9 cellular contexts compared by ENCODE assay signal in genomic region chr19:2775556-2776430, GRCh38. TPM values are rescaled to one million over a fixed set of nuclear protein-coding genes. Genes with fewer than 3 reads are reported as not detected.
DNase-seq lines count a peak whose midpoint lies in the region; ATAC-seq and TF ChIP-seq lines count a peak whose summit lies in the region.
"Had no signal": no experiment of that assay in that cellular context is flagged by ENCODE, and none has a peak within 500 bp of the region (broad histone marks: within the 10 kb centered on the region; RNA-seq: fewer than 3 reads in every experiment).

No MANE protein-coding gene starts in this region.

- TF ChIP-seq CTCF in coronary artery (IDR thresholded peaks at IDR 0.05) (no peak), PC-9 (conservative IDR thresholded peaks at IDR 0.05) (no peak)

- CTCF ChIA-PET in PC-9 (lab: Charles Lee): no interaction called here

- no peaks in the 10 kb centered on the region for H3K36me3 ChIP-seq in PC-9 (ENCODE audit: low read depth)

- no peaks in the 10 kb centered on the region for H3K9me2 ChIP-seq in PC-9 (ENCODE audit: insufficient read depth)

- peaks cover 0 to 5% of the 10 kb centered on the region in 2 donors for H3K36me3 Mint-ChIP-seq in naive B cell

- H3K4me3 ChIP-seq in coronary artery: peak overlapping the region; percentile 51
- no peak overlapping the region for H3K4me3 ChIP-seq in PC-9

- H3K4me3 Mint-ChIP-seq in naive B cell: peak overlapping the region; percentile 64 to 95 (median 74)

- H3K4me1 ChIP-seq in PC-9 (replicated peaks; ENCODE audit: insufficient read depth): no peaks in the 10 kb centered on the region

- H2AFZ ChIP-seq in PC-9: no peak overlapping the region

- intact Hi-C loops in PC-9 (cut with micrococcal nuclease; ENCODE audit: unreplicated experiment): no loop called here

- H3K9me3 ChIP-seq in PC-9 (ENCODE audit: insufficient read depth, low read depth): no peaks in the 10 kb centered on the region

- H3K9me3 Mint-ChIP-seq in naive B cell: no peaks in the 10 kb centered on the region

- no peaks in the 10 kb centered on the region for H3K27me3 ChIP-seq in PC-9 (ENCODE audit: insufficient read depth, low read depth)

- H3F3A ChIP-seq in PC-9 (ENCODE audit: insufficient read depth, low read depth): no peaks in the 10 kb centered on the region

- ATAC-seq in GM18907 (IDR thresholded peaks at IDR 0.05; ENCODE audit: unreplicated experiment) (peak; percentile 51), naive B cell (ENCODE audit: low read depth in 2 of 2) (peak; percentile 66 to 89), esophagus mucosa (no peak)
- ATAC-seq: HCT116 had no signal

- peaks cover 13% of the 10 kb centered on the region for H4K20me1 ChIP-seq in PC-9 (ENCODE audit: insufficient read depth)

- H3K27me3 Mint-ChIP-seq in naive B cell: no peaks in the 10 kb centered on the region

- no TSS peak for BruUV-seq in PC-9 (replicated peaks; lab: Mats Ljungman, UMichigan)

- H3K27ac ChIP-seq in coronary artery (peak overlapping the region; percentile 46 to 79), PC-9 (no peak overlapping the region)

- H3K4me2 ChIP-seq in PC-9: no peak overlapping the region

- POLR2A ChIA-PET in PC-9 (lab: Charles Lee; ENCODE audit: unreplicated experiment): interaction anchor here (0.6 kb wide), 1 partner anchor 1433 kb away, joined by 3 read pairs; no protein-coding TSS in a partner anchor

- peaks cover 81% of the 10 kb centered on the region for H3K79me2 ChIP-seq in PC-9 (ENCODE audit: low read depth)

- H3K27ac Mint-ChIP-seq in naive B cell: peak overlapping the region; percentile 94 to 99 (median 97)

- DNase-seq in activated CD4-positive, alpha-beta T cell treated with anti-CD3 and anti-CD28 coated beads, Interleukin-2, amount 50 U/mL, for 1 hour: peak; percentile 68
- DNase-seq in coronary artery (ENCODE audit: low spot score) (no peak), naive B cell (peak; percentile 40), iPS-NIHi11 (ENCODE audit: low spot score) (no peak), PC-9 (no peak)
- DNase-seq in stimulated activated naive CD4-positive, alpha-beta T cell treated with Interleukin-2 at 50 U/mL for 16 hours (lab: John Stamatoyannopoulos, UW): peak; percentile 63

- H3K4me1 Mint-ChIP-seq in naive B cell: peaks cover 27 to 43% (median 39%) of the 10 kb centered on the region in 3 donors

RNA-seq across cellular contexts. Expression of gene SGTA, which starts 7.3 kb away (rescaled TPM):
- polyA plus RNA-seq in naive B cell (ENCODE audit: low read depth in 6 of 6): 10 to 100 TPM; 18.6 to 38.7 (median 26.3) TPM
- total RNA-seq in esophagus mucosa: 32.4 TPM
- 35.1 and 40.7 TPM in 2 replicates for total RNA-seq in PC-9 (2021)

RNA-seq across cellular contexts. Expression of gene THOP1, which starts 9.5 kb away (rescaled TPM):
- polyA plus RNA-seq in naive B cell (ENCODE audit: low read depth in 6 of 6): 10 to 100 TPM; 22.4 to 42.2 (median 38.5) TPM
- total RNA-seq in esophagus mucosa (50.3 TPM), PC-9 (2021) (83.2 and 85.8 TPM in 2 replicates)

RNA-seq across cellular contexts. Expression of gene SLC39A3, which starts 36.0 kb away (rescaled TPM):
- polyA plus RNA-seq in naive B cell (ENCODE audit: low read depth in 6 of 6): 10 to 100 TPM; 56.2 to 88.7 (median 60.5) TPM
- total RNA-seq in esophagus mucosa: 21.0 TPM
- total RNA-seq in PC-9 (2021): 21.6 and 25.3 TPM in 2 replicates

RNA-seq across cellular contexts. Expression of gene ZNF554, which starts 43.9 kb away (rescaled TPM):
- 1 to 10 TPM in 5 of 6 donors, under 1 TPM in 1; 0.70 to 6.3 (median 3.0) TPM for polyA plus RNA-seq in naive B cell (ENCODE audit: low read depth in 6 of 6)
- total RNA-seq in esophagus mucosa (2.7 TPM), PC-9 (2021) (3.3 and 5.6 TPM in 2 replicates)

RNA-seq across cellular contexts. Expression of gene DIRAS1, which starts 54.6 kb away (rescaled TPM):
- polyA plus RNA-seq in naive B cell (ENCODE audit: low read depth in 6 of 6): 1 to 10 TPM in 5 of 6 donors, under 1 TPM in 1; 0.92 to 2.7 (median 1.5) TPM
- total RNA-seq in esophagus mucosa (1.00 TPM), PC-9 (2021) (0.57 and 1.0 TPM in 2 replicates)

Comparison
In these comparisons a context has a peak if more than half of its experiments do, and no peak if none do; other contexts are left out.
1. DNase-seq: peak in activated CD4-positive, alpha-beta T cell treated with anti-CD3 and anti-CD28 coated beads, Interleukin-2, amount 50 U/mL, for 1 hour (single experiment), naive B cell (single experiment) and stimulated activated naive CD4-positive, alpha-beta T cell treated with Interleukin-2 at 50 U/mL for 16 hours (single experiment); none in coronary artery (single experiment), iPS-NIHi11 (single experiment) and PC-9 (0 of 2).